In genomic region chr3:58059349-58060321, GRCh38 we compare ENCODE assay signal across 1 cellular context.
TF ChIP-seq lines count a peak whose summit lies in the region.

No MANE protein-coding gene starts in this region.

TF ChIP-seq in GM23338, 12 proteins besides CTCF, POLR2A, EP300 and RAD21 (continued from another document):
- TF ChIP-seq, protein P1, sequence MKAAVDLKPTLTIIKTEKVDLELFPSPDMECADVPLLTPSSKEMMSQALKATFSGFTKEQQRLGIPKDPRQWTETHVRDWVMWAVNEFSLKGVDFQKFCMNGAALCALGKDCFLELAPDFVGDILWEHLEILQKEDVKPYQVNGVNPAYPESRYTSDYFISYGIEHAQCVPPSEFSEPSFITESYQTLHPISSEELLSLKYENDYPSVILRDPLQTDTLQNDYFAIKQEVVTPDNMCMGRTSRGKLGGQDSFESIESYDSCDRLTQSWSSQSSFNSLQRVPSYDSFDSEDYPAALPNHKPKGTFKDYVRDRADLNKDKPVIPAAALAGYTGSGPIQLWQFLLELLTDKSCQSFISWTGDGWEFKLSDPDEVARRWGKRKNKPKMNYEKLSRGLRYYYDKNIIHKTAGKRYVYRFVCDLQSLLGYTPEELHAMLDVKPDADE (IDR thresholded peaks at IDR 0.05) = no peak
- TF ChIP-seq ZNF331 (CRISPR knock-in tag; IDR thresholded peaks at IDR 0.05; ENCODE audit: low read depth) (no peak), STAT1 (IDR thresholded peaks at IDR 0.05; ENCODE audit: unreplicated experiment) (no peak)
